Comparison of ENCODE assay signal across 12 cellular contexts in genomic region chr11:122733301-122733686, GRCh38.
DNase-seq lines count a peak whose midpoint lies in the region; ATAC-seq, FAIRE-seq and TF ChIP-seq lines count a peak whose summit lies in the region.
"Had no signal": no experiment of that assay in that cellular context is flagged by ENCODE, and none has a peak within 500 bp of the region (broad histone marks: within the 10 kb centered on the region; RNA-seq: fewer than 3 reads in every experiment).

No MANE protein-coding gene starts in this region.

- peaks cover 53% of the 10 kb centered on the region for H3K4me1 ChIP-seq in CD8-positive, alpha-beta T cell (ENCODE audit: insufficient read depth, low read length)

- no peak overlapping the region for H3K4me3 ChIP-seq in CD8-positive, alpha-beta T cell (ENCODE audit: low read depth, low read length)
- H3K4me3 ChIP-seq in bronchial epithelial cell (ENCODE audit: low read depth, low read length): no peak overlapping the region

- intact Hi-C loops in CD8-positive, alpha-beta T cell (cut with DNase I, micrococcal nuclease): no loop called here

- H3K9me3 ChIP-seq in CD8-positive, alpha-beta T cell (ENCODE audit: low read length): no peaks in the 10 kb centered on the region

- H3K27ac Mint-ChIP-seq in CD8-positive, alpha-beta T cell: peak overlapping the region; percentile 69
- no peak overlapping the region for H3K27ac Mint-ChIP-seq in stimulated activated naive B cell treated with anti-CD40 and anti-IgM and Interleukin-4, amounts not matched to agents 10 μg/mL and 1 μg/mL and 100 μg/mL, for 72 hours
- H3K27ac Mint-ChIP-seq in endothelial cell (ENCODE audit: unreplicated experiment): no peak overlapping the region

- H3K4me3 Mint-ChIP-seq in CD8-positive, alpha-beta T cell: no peak overlapping the region
- H3K4me3 Mint-ChIP-seq in stimulated activated naive B cell treated with anti-CD40 and anti-IgM and Interleukin-4, amounts not matched to agents 10 μg/mL and 1 μg/mL and 100 μg/mL, for 72 hours: no peak overlapping the region
- H3K4me3 Mint-ChIP-seq in endothelial cell (ENCODE audit: unreplicated experiment): no peak overlapping the region

- H3K4me1 Mint-ChIP-seq in CD8-positive, alpha-beta T cell (ENCODE audit: low read depth): peaks cover 30% of the 10 kb centered on the region
- H3K4me1 Mint-ChIP-seq in stimulated activated naive B cell treated with anti-CD40 and anti-IgM and Interleukin-4, amounts not matched to agents 10 μg/mL and 1 μg/mL and 100 μg/mL, for 72 hours: peaks cover 21 to 52% of the 10 kb centered on the region in 2 donors
- peaks cover 27% of the 10 kb centered on the region for H3K4me1 Mint-ChIP-seq in endothelial cell (ENCODE audit: unreplicated experiment)

- DNase-seq in CD8-positive, alpha-beta T cell: no peak
- DNase-seq in NCI-H1105 (lab: John Stamatoyannopoulos, UW): peak; percentile 96
- peak; percentile 71 for DNase-seq in bronchial epithelial cell (ENCODE audit: low read depth)
- peak; percentile 21 for DNase-seq in myocyte (ENCODE audit: low read depth)
- DNase-seq in activated CD8-positive, alpha-beta memory T cell treated with anti-CD3 and anti-CD28 coated beads, Interleukin-2, amount 50 U/mL, for 4 hours: no peak
- DNase-seq in NCI-H524 treated with DMSO at 0.1 percent for 48 hours (lab: John Stamatoyannopoulos, UW): no peak
- no peak for DNase-seq in stimulated activated naive B cell treated with anti-CD40 and anti-IgM and Interleukin-4, amounts not matched to agents 10 μg/mL and 1 μg/mL and 100 μg/mL, for 72 hours
- no peak for DNase-seq in endothelial cell (ENCODE audit: low spot score)
- DNase-seq: activated T-cell treated with anti-CD3 and anti-CD28 coated beads for 4 hours; cortex of kidney; kidney; stimulated activated CD4-positive, alpha-beta T cell treated with anti-CD3 and anti-CD28 coated beads, Interleukin-12 subunit alpha, Interleukin-12 subunit beta, amount 100 ng/mL, for 4 hours had no signal

- ATAC-seq in CD8-positive, alpha-beta T cell: no peak
- no peak for ATAC-seq in stimulated activated naive B cell treated with anti-CD40 and anti-IgM and Interleukin-4, amounts not matched to agents 10 μg/mL and 1 μg/mL and 100 μg/mL, for 72 hours (replicated peaks)

- no peak for TF ChIP-seq CTCF in CD8-positive, alpha-beta T cell (IDR thresholded peaks at IDR 0.05)
- TF ChIP-seq CTCF in bronchial epithelial cell (IDR thresholded peaks at IDR 0.05; ENCODE audit: insufficient read depth, low read length, severe bottlenecking) (no peak), endothelial cell (IDR thresholded peaks at IDR 0.05; ENCODE audit: unreplicated experiment) (no peak)

- H3K9me3 Mint-ChIP-seq in CD8-positive, alpha-beta T cell: no peaks in the 10 kb centered on the region
- no peaks in the 10 kb centered on the region for H3K9me3 Mint-ChIP-seq in stimulated activated naive B cell treated with anti-CD40 and anti-IgM and Interleukin-4, amounts not matched to agents 10 μg/mL and 1 μg/mL and 100 μg/mL, for 72 hours
- no peaks in the 10 kb centered on the region for H3K9me3 Mint-ChIP-seq in endothelial cell (ENCODE audit: unreplicated experiment)

- POLR2A ChIA-PET in CD8-positive, alpha-beta T cell (lab: Charles Lee): interaction anchor here (1.2 to 2.2 kb wide), 4 partner anchors 10 to 59 kb away, joined by 4 to 7 read pairs (median 6); no protein-coding TSS in a partner anchor

- H3K36me3 Mint-ChIP-seq in CD8-positive, alpha-beta T cell: peaks cover 11% of the 10 kb centered on the region
- H3K36me3 Mint-ChIP-seq in stimulated activated naive B cell treated with anti-CD40 and anti-IgM and Interleukin-4, amounts not matched to agents 10 μg/mL and 1 μg/mL and 100 μg/mL, for 72 hours: peaks cover 7 to 22% of the 10 kb centered on the region in 2 donors
- peaks cover 3% of the 10 kb centered on the region for H3K36me3 Mint-ChIP-seq in endothelial cell (ENCODE audit: low read depth, unreplicated experiment)

- no peak overlapping the region for H3K27ac ChIP-seq in CD8-positive, alpha-beta T cell (ENCODE audit: low read depth, low read length)

- CTCF ChIA-PET in CD8-positive, alpha-beta T cell (lab: Charles Lee): interaction anchor here (1.2 to 3.1 kb wide), 3 partner anchors 18 to 104 kb away, joined by 3 to 16 read pairs (median 4); no protein-coding TSS in a partner anchor

- no peak for FAIRE-seq in bronchial epithelial cell (lab: Jason Lieb, UNC)
- FAIRE-seq: kidney had no signal

- no peaks in the 10 kb centered on the region for H3K27me3 Mint-ChIP-seq in CD8-positive, alpha-beta T cell (ENCODE audit: low read depth)
- no peaks in the 10 kb centered on the region for H3K27me3 Mint-ChIP-seq in stimulated activated naive B cell treated with anti-CD40 and anti-IgM and Interleukin-4, amounts not matched to agents 10 μg/mL and 1 μg/mL and 100 μg/mL, for 72 hours
- H3K27me3 Mint-ChIP-seq in endothelial cell (ENCODE audit: unreplicated experiment): peaks cover 6% of the 10 kb centered on the region

- no peaks in the 10 kb centered on the region for H3K27me3 ChIP-seq in CD8-positive, alpha-beta T cell (ENCODE audit: insufficient read depth, low read length)
- H3K27me3 ChIP-seq in bronchial epithelial cell (ENCODE audit: control insufficient read depth, insufficient read depth, low read length): no peaks in the 10 kb centered on the region

- H3K36me3 ChIP-seq in CD8-positive, alpha-beta T cell (ENCODE audit: insufficient read depth, low read length): no peaks in the 10 kb centered on the region
- H3K36me3 ChIP-seq in bronchial epithelial cell (ENCODE audit: control insufficient read depth, insufficient read depth, low read length): no peaks in the 10 kb centered on the region

Comparison
In these comparisons a context has a peak if more than half of its experiments do, and no peak if none do; other contexts are left out.
1. DNase-seq: peak in NCI-H1105 (single experiment), bronchial epithelial cell (single experiment) and myocyte (single experiment); none in CD8-positive, alpha-beta T cell (0 of 7), activated CD8-positive, alpha-beta memory T cell treated with anti-CD3 and anti-CD28 coated beads, Interleukin-2, amount 50 U/mL, for 4 hours (single experiment), NCI-H524 treated with DMSO at 0.1 percent for 48 hours (single experiment), stimulated activated naive B cell treated with anti-CD40 and anti-IgM and Interleukin-4, amounts not matched to agents 10 μg/mL and 1 μg/mL and 100 μg/mL, for 72 hours (single experiment) and endothelial cell (single experiment).